Comparison of ENCODE assay signal across 1 cellular context in genomic region chr15:63136742-63137141, GRCh38.
A peak's percentile ranks its signal among the peaks of the same experiment; 100 is the strongest.
TF ChIP-seq lines count a peak whose summit lies in the region.

No MANE protein-coding gene starts in this region.

TF ChIP-seq in K562, 482 proteins besides CTCF, POLR2A, EP300 and RAD21:
- TF ChIP-seq SREBF2 (CRISPR knock-in tag; IDR thresholded peaks at IDR 0.05) (no peak), C11orf30 (IDR thresholded peaks at IDR 0.05; ENCODE audit: low read depth) (peak; percentile 20; the same call in 1 of the 2 replicates), HOXB6 (CRISPR knock-in tag; IDR thresholded peaks at IDR 0.05; ENCODE audit: borderline replicate concordance) (no peak), ATF6 (CRISPR knock-in tag; IDR thresholded peaks at IDR 0.05) (no peak), STAT5B (CRISPR knock-in tag; IDR thresholded peaks at IDR 0.05) (no peak), ZNF316 (IDR thresholded peaks at IDR 0.05) (peak; percentile 37), SAFB (IDR thresholded peaks at IDR 0.05; ENCODE audit: borderline replicate concordance, low read depth, low read length) (no peak), ZNF239 (CRISPR knock-in tag; IDR thresholded peaks at IDR 0.05) (no peak), ZNF589 (CRISPR knock-in tag; IDR thresholded peaks at IDR 0.05; ENCODE audit: low read depth) (no peak), MEF2A (IDR thresholded peaks at IDR 0.05; ENCODE audit: control insufficient read depth, low read depth, low read length) (no peak), PHB2 (IDR thresholded peaks at IDR 0.05; ENCODE audit: low read depth) (no peak), ZNF12 (CRISPR knock-in tag; IDR thresholded peaks at IDR 0.05) (no peak)
